ENCODE assay signal across 10 cellular contexts in the genomic region with DNA sequence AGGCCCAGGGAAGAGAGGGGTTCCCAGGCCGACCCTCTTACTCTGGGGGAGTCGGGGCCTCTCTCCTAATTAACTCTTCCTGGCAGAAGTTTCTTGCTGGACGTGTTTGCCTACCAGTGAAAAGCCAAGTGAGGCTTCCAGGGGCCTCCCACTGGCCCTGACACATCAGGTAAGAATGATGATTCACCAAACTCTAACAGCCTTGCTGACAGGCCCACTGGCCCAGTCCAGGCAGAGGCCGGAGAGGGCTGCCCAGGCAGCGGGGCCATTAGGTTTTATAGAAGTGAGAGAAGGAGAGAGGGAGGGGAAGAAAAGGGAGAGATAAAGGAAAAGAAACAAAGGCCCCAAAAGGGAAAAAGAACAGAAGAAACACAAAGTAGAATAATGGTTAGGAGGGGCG. TPM values are rescaled to one million over a fixed set of nuclear protein-coding genes. Genes with fewer than 3 reads are reported as not detected.
DNase-seq lines count a peak whose midpoint lies in the region; ATAC-seq and TF ChIP-seq lines count a peak whose summit lies in the region.
"Had no signal": no experiment of that assay in that cellular context is flagged by ENCODE, and none has a peak within 500 bp of the region (broad histone marks: within the 10 kb centered on the region; RNA-seq: fewer than 3 reads in every experiment).

No MANE protein-coding gene starts in this region.

- H3K9me3 ChIP-seq in Panc1 (ENCODE audit: control insufficient read depth, insufficient read depth, low read depth, low read length) = no peaks in the 10 kb centered on the region
- peaks cover 2% of the 10 kb centered on the region for H3K9me3 ChIP-seq in trophoblast cell (ENCODE audit: insufficient read depth, low read depth, low read length)

- no peak overlapping the region for H3K9ac ChIP-seq in trophoblast cell (ENCODE audit: low read length)

- H3K4me3 Mint-ChIP-seq in effector memory CD8-positive, alpha-beta T cell = peak overlapping the region; percentile 78 to 84

- TF ChIP-seq CTCF in Panc1 (IDR thresholded peaks at IDR 0.05) = no peak

- in situ Hi-C loops in Panc1 (cut with HindIII; ENCODE audit: low pct_unique_long_range_greater_than_20kb, low sequenced_read_pairs) = no loop called here

- H3K4me2 ChIP-seq in trophoblast cell (ENCODE audit: low read length) = peak overlapping the region; percentile 16

- no peak overlapping the region for H2AFZ ChIP-seq in trophoblast cell (ENCODE audit: insufficient read depth, low read length, poor library complexity)

- H3K4me1 ChIP-seq in Panc1 (ENCODE audit: control insufficient read depth, insufficient read depth, low read length) = peaks cover 3% of the 10 kb centered on the region; the same call in 1 of the 2 replicates
- peaks cover 3 to 7% of the 10 kb centered on the region in 2 experiments for H3K4me1 ChIP-seq in trophoblast cell (ENCODE audit: control insufficient read depth in 1 of 2, insufficient read depth in 2 of 2, low read length in 2 of 2)

- peaks cover 2% of the 10 kb centered on the region for H3K79me2 ChIP-seq in trophoblast cell (ENCODE audit: control insufficient read depth, insufficient read depth, low read length, poor library complexity)

- BruUV-seq in Panc1 (replicated peaks; lab: Mats Ljungman, UMichigan) = no TSS peak

- no peak overlapping the region for H2AK5ac ChIP-seq in trophoblast cell (ENCODE audit: low read length)

- H2BK5ac ChIP-seq in trophoblast cell (ENCODE audit: low read depth, low read length, poor library complexity) = no peak overlapping the region

- no peaks in the 10 kb centered on the region for H3K36me3 ChIP-seq in Panc1 (ENCODE audit: control insufficient read depth, insufficient read depth, low read length)
- no peaks in the 10 kb centered on the region for H3K36me3 ChIP-seq in trophoblast cell (ENCODE audit: control insufficient read depth in 1 of 2, insufficient read depth in 2 of 2, low read length in 2 of 2)
- H3K36me3 ChIP-seq: WERI-Rb-1 had no signal

- no peak overlapping the region for H3K27ac ChIP-seq in Panc1 (ENCODE audit: low read length)
- no peak overlapping the region for H3K27ac ChIP-seq in trophoblast cell (ENCODE audit: low read depth, low read length)

- H3K4ac ChIP-seq in trophoblast cell (ENCODE audit: low read depth, low read length) = no peak overlapping the region

- no peak overlapping the region for H3K23ac ChIP-seq in trophoblast cell (ENCODE audit: low read length)

- H3K14ac ChIP-seq in trophoblast cell (ENCODE audit: low read length) = no peak overlapping the region

- H2BK120ac ChIP-seq in trophoblast cell (ENCODE audit: insufficient read depth, low read length, poor library complexity) = no peak overlapping the region

- peaks cover 8% of the 10 kb centered on the region for H3K36me3 Mint-ChIP-seq in effector memory CD8-positive, alpha-beta T cell (ENCODE audit: insufficient read depth)

- peaks cover 9 to 11% of the 10 kb centered on the region in 2 donors for H3K4me1 Mint-ChIP-seq in effector memory CD8-positive, alpha-beta T cell (ENCODE audit: low read depth in 2 of 2)

- no peak overlapping the region for H2BK12ac ChIP-seq in trophoblast cell (ENCODE audit: low read length)

- H4K8ac ChIP-seq in trophoblast cell (ENCODE audit: low read depth, low read length) = peak overlapping the region; percentile 58

- peaks cover 16 to 45% of the 10 kb centered on the region in 2 donors for H3K27me3 Mint-ChIP-seq in effector memory CD8-positive, alpha-beta T cell

- H3K18ac ChIP-seq in trophoblast cell (ENCODE audit: low read length) = no peak overlapping the region

- H3K9me3 Mint-ChIP-seq in effector memory CD8-positive, alpha-beta T cell = no peaks in the 10 kb centered on the region

- H3K79me1 ChIP-seq in trophoblast cell (ENCODE audit: low read length) = peaks cover 3% of the 10 kb centered on the region

- peak overlapping the region; percentile 80 to 91 for H3K27ac Mint-ChIP-seq in effector memory CD8-positive, alpha-beta T cell

- intact Hi-C loops in Panc1 (cut with micrococcal nuclease; ENCODE audit: unreplicated experiment) = no loop called here

- H3K4me3 ChIP-seq in Panc1 (ENCODE audit: low read depth in 2 of 2, low read length in 2 of 2) (no peak overlapping the region), trophoblast cell (ENCODE audit: low read depth, low read length) (no peak overlapping the region)

- POLR2A ChIA-PET in Panc1 (lab: Charles Lee) = no interaction called here

- no peaks in the 10 kb centered on the region for H3K27me3 ChIP-seq in Panc1 (ENCODE audit: control insufficient read depth, insufficient read depth, low read length)
- no peaks in the 10 kb centered on the region for H3K27me3 ChIP-seq in trophoblast cell (ENCODE audit: insufficient read depth, low read length)

- WGBS in trophoblast cell (ENCODE audit: extremely low coverage, insufficient coverage, insufficient read length) = no CpG with 5 or more reads among the region's 6 CpGs

- no peak overlapping the region for H4K91ac ChIP-seq in trophoblast cell (ENCODE audit: low read depth, low read length)

- CTCF ChIA-PET in Panc1 (lab: Charles Lee) = no interaction called here

- DNase-seq in GM04504 (ENCODE audit: low read depth) = peak; percentile 38
- DNase-seq in Panc1 (ENCODE audit: low read depth, low spot score) = no peak
- no peak for DNase-seq in effector memory CD8-positive, alpha-beta T cell
- DNase-seq in trophoblast cell = peak; percentile 69 to 74
- DNase-seq in KG1 (lab: John Stamatoyannopoulos, UW) = no peak
- no peak for DNase-seq in SKM-1 (lab: John Stamatoyannopoulos, UW; ENCODE audit: unreplicated experiment)
- DNase-seq: NCI-H345, retina, WERI-Rb-1 had no signal

- no peak overlapping the region for H4K12ac ChIP-seq in trophoblast cell (ENCODE audit: low read depth, low read length)

- peak; percentile 73 for ATAC-seq in Panc1
- no peak for ATAC-seq in effector memory CD8-positive, alpha-beta T cell (replicated peaks)
- ATAC-seq in HG03045 (IDR thresholded peaks at IDR 0.05; ENCODE audit: unreplicated experiment) = no peak

RNA-seq across cellular contexts. Expression of gene FOXE1, which starts 50.8 kb away (rescaled TPM):
- 0.82 TPM for total RNA-seq in Panc1 (2021; ENCODE audit: unreplicated experiment)
- 0.67 TPM for polyA plus RNA-seq in Panc1 (2012; ENCODE audit: insufficient read length)
- not detected in 2 replicates for polyA plus RNA-seq in trophoblast cell (2013)

Comparison
In these comparisons a context has a peak if more than half of its experiments do, and no peak if none do; other contexts are left out.
1. DNase-seq: peak in GM04504 (single experiment) and trophoblast cell (2 of 2); none in Panc1 (single experiment), effector memory CD8-positive, alpha-beta T cell (0 of 3), KG1 (single experiment) and SKM-1 (single experiment).